ENCODE assay signal across 1 cellular context in the genomic region with DNA sequence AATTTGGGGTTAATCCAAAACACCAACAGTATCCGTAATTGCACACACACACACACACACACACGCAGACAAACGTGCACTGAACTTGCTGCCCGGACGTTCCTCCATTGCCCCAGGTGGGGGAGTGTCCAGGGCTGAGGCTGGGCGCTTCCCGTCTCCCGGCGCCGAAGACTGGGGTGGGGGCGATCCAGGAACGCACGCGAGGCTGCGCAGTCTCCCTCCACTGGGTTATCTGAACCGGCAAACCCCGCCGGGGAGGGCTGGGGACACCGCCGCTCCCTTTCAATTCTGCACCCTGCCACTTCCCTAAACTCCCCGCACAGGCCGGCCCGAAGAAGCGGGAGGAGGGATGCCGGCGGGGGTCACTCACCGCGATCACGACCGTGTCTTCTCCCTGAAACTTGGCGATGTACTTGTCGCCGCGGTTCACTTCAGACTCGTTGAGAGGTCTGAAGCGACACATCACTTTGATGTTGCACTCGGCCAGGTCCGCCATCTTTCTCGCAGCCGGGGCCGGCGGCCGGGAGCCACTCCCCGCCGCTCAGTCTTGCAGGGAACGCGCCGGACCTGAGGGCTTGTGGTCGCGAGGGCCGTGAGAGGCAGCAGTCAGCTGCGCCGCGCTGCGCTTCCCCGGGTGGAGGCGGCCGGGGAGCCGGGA.
TF ChIP-seq lines count a peak whose summit lies in the region.

No MANE protein-coding gene starts in this region.

TF ChIP-seq in HEK293, 187 proteins besides CTCF, POLR2A, EP300 and RAD21 (continued from another document):
- peak; percentile 85 for TF ChIP-seq KLF1 (tag by site-specific recombination; IDR thresholded peaks at IDR 0.05)
- TF ChIP-seq ZNF335 (tag by site-specific recombination; conservative IDR thresholded peaks at IDR 0.05) = peak; percentile 78
- peak; percentile 88 for TF ChIP-seq ZBTB26 (tag by site-specific recombination; optimal IDR thresholded peaks at IDR 0.05)
- no peak for TF ChIP-seq ZBTB1 (tag by site-specific recombination; IDR thresholded peaks at IDR 0.05)
- no peak for TF ChIP-seq ZNF23 (tag by site-specific recombination; IDR thresholded peaks at IDR 0.05; ENCODE audit: borderline replicate concordance)
- TF ChIP-seq ZBTB44 (tag by site-specific recombination; IDR thresholded peaks at IDR 0.05) = no peak
- TF ChIP-seq TSHZ1 (tag by site-specific recombination; IDR thresholded peaks at IDR 0.05; ENCODE audit: borderline replicate concordance) = no peak
- peak; percentile 79 for TF ChIP-seq ZBTB48 (tag by site-specific recombination; IDR thresholded peaks at IDR 0.05)
- TF ChIP-seq AEBP2 (tag by site-specific recombination; IDR thresholded peaks at IDR 0.05; ENCODE audit: borderline replicate concordance) = no peak
- TF ChIP-seq, protein P1, sequence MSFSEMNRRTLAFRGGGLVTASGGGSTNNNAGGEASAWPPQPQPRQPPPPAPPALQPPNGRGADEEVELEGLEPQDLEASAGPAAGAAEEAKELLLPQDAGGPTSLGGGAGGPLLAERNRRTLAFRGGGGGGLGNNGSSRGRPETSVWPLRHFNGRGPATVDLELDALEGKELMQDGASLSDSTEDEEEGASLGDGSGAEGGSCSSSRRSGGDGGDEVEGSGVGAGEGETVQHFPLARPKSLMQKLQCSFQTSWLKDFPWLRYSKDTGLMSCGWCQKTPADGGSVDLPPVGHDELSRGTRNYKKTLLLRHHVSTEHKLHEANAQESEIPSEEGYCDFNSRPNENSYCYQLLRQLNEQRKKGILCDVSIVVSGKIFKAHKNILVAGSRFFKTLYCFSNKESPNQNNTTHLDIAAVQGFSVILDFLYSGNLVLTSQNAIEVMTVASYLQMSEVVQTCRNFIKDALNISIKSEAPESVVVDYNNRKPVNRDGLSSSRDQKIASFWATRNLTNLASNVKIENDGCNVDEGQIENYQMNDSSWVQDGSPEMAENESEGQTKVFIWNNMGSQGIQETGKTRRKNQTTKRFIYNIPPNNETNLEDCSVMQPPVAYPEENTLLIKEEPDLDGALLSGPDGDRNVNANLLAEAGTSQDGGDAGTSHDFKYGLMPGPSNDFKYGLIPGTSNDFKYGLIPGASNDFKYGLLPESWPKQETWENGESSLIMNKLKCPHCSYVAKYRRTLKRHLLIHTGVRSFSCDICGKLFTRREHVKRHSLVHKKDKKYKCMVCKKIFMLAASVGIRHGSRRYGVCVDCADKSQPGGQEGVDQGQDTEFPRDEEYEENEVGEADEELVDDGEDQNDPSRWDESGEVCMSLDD (tag by site-specific recombination; IDR thresholded peaks at IDR 0.05) = no peak
- TF ChIP-seq ZNF18 (tag by site-specific recombination; IDR thresholded peaks at IDR 0.05) = no peak
- peak; percentile 80 for TF ChIP-seq ZNF341 (tag by site-specific recombination; IDR thresholded peaks at IDR 0.05; ENCODE audit: low read depth)
- TF ChIP-seq ZNF76 (tag by site-specific recombination; IDR thresholded peaks at IDR 0.05; ENCODE audit: borderline replicate concordance, low read depth) = peak; percentile 57; the same call in 1 of the 2 replicates
TF ChIP-seq in HEK293: peak in this region for 35.
